ENCODE assay signal across 19 cellular contexts in genomic region chr7:80550005-80550404, GRCh38. TPM values are rescaled to one million over a fixed set of nuclear protein-coding genes. Genes with fewer than 3 reads are reported as not detected.
DNase-seq lines count a peak whose midpoint lies in the region; ATAC-seq, FAIRE-seq and TF ChIP-seq lines count a peak whose summit lies in the region.
"Had no signal": no experiment of that assay in that cellular context is flagged by ENCODE, and none has a peak within 500 bp of the region (broad histone marks: within the 10 kb centered on the region; RNA-seq: fewer than 3 reads in every experiment).

No MANE protein-coding gene starts in this region.

- BruUV-seq in PC-3 (replicated peaks; lab: Mats Ljungman, UMichigan) = no TSS peak

- WGBS in heart right ventricle, 2 donors = 96 to 98% methylated on average over 2 of the region's 2 CpGs
- WGBS in spleen, 5 donors = 85 to 97% (median 91%) methylated on average over 2 of the region's 2 CpGs
- WGBS in hepatocyte (ENCODE audit: low lambda C conversion rate, missing lambda C conversion rate) = 97% methylated on average over 2 of the region's 2 CpGs

- H3K27me3 Mint-ChIP-seq in osteocyte (ENCODE audit: unreplicated experiment) = no peaks in the 10 kb centered on the region
- H3K27me3 Mint-ChIP-seq: CD4-positive, alpha-beta memory T cell had no signal

- H3K9me2 ChIP-seq in PC-3 (replicated peaks; ENCODE audit: low read length) = no peaks in the 10 kb centered on the region
- H3K9me2 ChIP-seq in hepatocyte (replicated peaks; ENCODE audit: insufficient read depth) = no peaks in the 10 kb centered on the region

- H3K4me3 Mint-ChIP-seq in osteocyte (ENCODE audit: unreplicated experiment) = no peak overlapping the region
- H3K4me3 Mint-ChIP-seq: CD14-positive monocyte; CD4-positive, alpha-beta memory T cell had no signal

- intact Hi-C loops in heart right ventricle (cut with DNase I) = loop anchor here in 1 of 10 donors (5.0 to 10.0 kb wide), 2 partner anchors 37 to 95 kb away; no protein-coding TSS in a partner anchor
- intact Hi-C loops in Right ventricle myocardium superior (cut with DNase I) = no loop called here
- intact Hi-C loops in PC-3 (cut with micrococcal nuclease) = no loop called here
- intact Hi-C loops in spleen (cut with DNase I; ENCODE audit: low total_unique reads) = no loop called here

- H2AFZ ChIP-seq in PC-3 (ENCODE audit: low read length) = no peak overlapping the region
- H2AFZ ChIP-seq in hepatocyte = no peak overlapping the region

- CTCF ChIA-PET in PC-3 (lab: Charles Lee) (no interaction called here), HEK293T (lab: Yijun Ruan, JAX) (no interaction called here)

- H3K9me3 Mint-ChIP-seq in osteocyte (ENCODE audit: unreplicated experiment) = peaks cover 10% of the 10 kb centered on the region

- H3F3A ChIP-seq in PC-3 (ENCODE audit: low read length, unreplicated experiment) = peaks cover 8% of the 10 kb centered on the region

- TF ChIP-seq CTCF in heart right ventricle (IDR thresholded peaks at IDR 0.05) (no peak), PC-3 (conservative IDR thresholded peaks at IDR 0.05; ENCODE audit: low read depth, low read length) (no peak), spleen (IDR thresholded peaks at IDR 0.05 in 8 of 11, conservative IDR thresholded peaks at IDR 0.05 in 3 of 11) (no peak), hepatocyte (IDR thresholded peaks at IDR 0.05; ENCODE audit: poor library complexity) (no peak), osteocyte (IDR thresholded peaks at IDR 0.05) (no peak)

- no peaks in the 10 kb centered on the region for H4K20me1 ChIP-seq in PC-3 (ENCODE audit: low read length)
- no peaks in the 10 kb centered on the region for H4K20me1 ChIP-seq in hepatocyte (ENCODE audit: insufficient read depth, poor library complexity, severe bottlenecking)
- H4K20me1 ChIP-seq: BLaER1 had no signal

- peak overlapping the region in 9 of 10 donors; percentile 33 to 78 (median 67) for H3K27ac ChIP-seq in heart right ventricle
- H3K27ac ChIP-seq in PC-3 (ENCODE audit: low read length) = peak overlapping the region; percentile 81; the same call in 1 of the 2 replicates
- peak overlapping the region in 6 of 8 donors; percentile 60 to 72 (median 66) for H3K27ac ChIP-seq in spleen
- H3K27ac ChIP-seq in hepatocyte = no peak overlapping the region
- H3K27ac ChIP-seq: BLaER1 had no signal

- DNase-seq in heart right ventricle (no peak), Right ventricle myocardium superior (no peak), PC-3 (no peak), spleen (no peak), hepatocyte (ENCODE audit: low spot score) (no peak), osteocyte (ENCODE audit: extremely low spot score, unreplicated experiment) (no peak), HEK293T (ENCODE audit: extremely low spot score) (no peak)
- DNase-seq: 8988T; CD4-positive, alpha-beta memory T cell; DMS79 treated with DMSO at 0.1 percent for 48 hours; GOT3; H7 had no signal

- POLR2A ChIA-PET in PC-3 (lab: Charles Lee; ENCODE audit: unreplicated experiment) = no interaction called here
- POLR2A ChIA-PET in HEK293T (lab: Yijun Ruan, JAX) = no interaction called here

- H3K27me3 ChIP-seq in heart right ventricle (no peaks in the 10 kb centered on the region), PC-3 (ENCODE audit: low read length) (no peaks in the 10 kb centered on the region), spleen (replicated peaks in 1 of 7) (no peaks in the 10 kb centered on the region), hepatocyte (no peaks in the 10 kb centered on the region)
- H3K27me3 ChIP-seq: BLaER1 had no signal

- H3K9me3 ChIP-seq in heart right ventricle = peaks cover 0 to 18% (median 3%) of the 10 kb centered on the region in 11 donors
- 0 out of 2 replicates have a peak, but pooled peaks cover 6% of the 10 kb centered on the region for H3K9me3 ChIP-seq in PC-3 (ENCODE audit: low read length)
- peaks cover 0 to 19% (median 11%) of the 10 kb centered on the region in 8 donors for H3K9me3 ChIP-seq in spleen
- no peaks in the 10 kb centered on the region for H3K9me3 ChIP-seq in hepatocyte (ENCODE audit: low read depth)

- no peaks in the 10 kb centered on the region for H3K79me2 ChIP-seq in PC-3 (ENCODE audit: low read length)
- H3K79me2 ChIP-seq in hepatocyte = no peaks in the 10 kb centered on the region

- no peaks in the 10 kb centered on the region for H3K36me3 Mint-ChIP-seq in osteocyte (ENCODE audit: unreplicated experiment)
- H3K36me3 Mint-ChIP-seq: CD4-positive, alpha-beta memory T cell had no signal

- FAIRE-seq in islet of Langerhans (lab: Jason Lieb, UNC) = peak; percentile 21
- FAIRE-seq: GM12878 had no signal

- no peak for TF ChIP-seq POLR2A in spleen (IDR thresholded peaks at IDR 0.05)

- H3K4me2 ChIP-seq in PC-3 (ENCODE audit: low read length) (no peak overlapping the region), hepatocyte (no peak overlapping the region)
- H3K4me2 ChIP-seq: BLaER1 had no signal

- H3K27ac Mint-ChIP-seq in osteocyte (ENCODE audit: unreplicated experiment) = no peak overlapping the region
- H3K27ac Mint-ChIP-seq: CD14-positive monocyte; CD4-positive, alpha-beta memory T cell had no signal

- peaks cover 2 to 48% (median 41%) of the 10 kb centered on the region in 9 donors for H3K4me1 ChIP-seq in heart right ventricle
- H3K4me1 ChIP-seq in PC-3 (ENCODE audit: insufficient read depth, low read length) = peaks cover 38% of the 10 kb centered on the region
- peaks cover 0 to 32% (median 11%) of the 10 kb centered on the region in 6 donors for H3K4me1 ChIP-seq in spleen
- no peaks in the 10 kb centered on the region for H3K4me1 ChIP-seq in hepatocyte (ENCODE audit: insufficient read depth)
- H3K4me1 ChIP-seq: BLaER1 had no signal

- no peak for ATAC-seq in heart right ventricle
- no peak for ATAC-seq in Right ventricle myocardium superior (ENCODE audit: poor library complexity)
- ATAC-seq in PC-3 = no peak
- ATAC-seq: GM12878, HCT116 had no signal

- H3K36me3 ChIP-seq in heart right ventricle (no peaks in the 10 kb centered on the region), PC-3 (ENCODE audit: low read depth, low read length) (no peaks in the 10 kb centered on the region), spleen (no peaks in the 10 kb centered on the region), hepatocyte (replicated peaks; ENCODE audit: insufficient read depth, low read depth) (no peaks in the 10 kb centered on the region)
- H3K36me3 ChIP-seq: BLaER1 had no signal

- H3K4me3 ChIP-seq in heart right ventricle (no peak overlapping the region), PC-3 (ENCODE audit: low read length) (no peak overlapping the region), spleen (no peak overlapping the region), hepatocyte (no peak overlapping the region)
- H3K4me3 ChIP-seq: BLaER1, GM12878 had no signal

- no peak overlapping the region for H3K9ac ChIP-seq in PC-3 (ENCODE audit: low read length)
- H3K9ac ChIP-seq: BLaER1 had no signal

- H3K4me1 Mint-ChIP-seq in osteocyte (ENCODE audit: unreplicated experiment) = no peaks in the 10 kb centered on the region
- H3K4me1 Mint-ChIP-seq: CD14-positive monocyte; CD4-positive, alpha-beta memory T cell had no signal

TF ChIP-seq in HEK293T, 16 proteins besides CTCF, POLR2A, EP300 and RAD21:
- no peak for TF ChIP-seq TARDBP (IDR thresholded peaks at IDR 0.05)
- TF ChIP-seq HDGF (IDR thresholded peaks at IDR 0.05; ENCODE audit: borderline replicate concordance) = no peak
- no peak for TF ChIP-seq FOXM1 (IDR thresholded peaks at IDR 0.05; ENCODE audit: borderline replicate concordance)
- TF ChIP-seq ZNF384 (IDR thresholded peaks at IDR 0.05) = no peak
- no peak for TF ChIP-seq SP1 (IDR thresholded peaks at IDR 0.05)
- no peak for TF ChIP-seq NFRKB (IDR thresholded peaks at IDR 0.05)
- no peak for TF ChIP-seq CTBP1 (IDR thresholded peaks at IDR 0.05; ENCODE audit: borderline replicate concordance)
- no peak for TF ChIP-seq PKNOX1 (IDR thresholded peaks at IDR 0.05)
- TF ChIP-seq L3MBTL2 (conservative IDR thresholded peaks at IDR 0.05) = no peak
- no peak for TF ChIP-seq FOXK2 (IDR thresholded peaks at IDR 0.05)
- TF ChIP-seq LEF1 (IDR thresholded peaks at IDR 0.05; ENCODE audit: borderline replicate concordance) = no peak

RNA-seq across cellular contexts. Expression of gene GNAT3, which starts 38.1 kb away (rescaled TPM):
- total RNA-seq in heart right ventricle (not detected), Right ventricle myocardium superior (not detected), PC-3 (2014; rRNA removed) (not detected in 2 replicates), spleen (not detected), hepatocyte (not detected in 2 replicates), osteocyte (not detected in 2 replicates)
- polyA plus RNA-seq in heart right ventricle (not detected), spleen (not detected), hepatocyte (not detected in 2 replicates)
- total RNA-seq: A673; CD4-positive, alpha-beta memory T cell; H7 had no signal
- polyA plus RNA-seq: AG04450; CD14-positive monocyte; CD4-positive, alpha-beta memory T cell had no signal
